In the genomic region with DNA sequence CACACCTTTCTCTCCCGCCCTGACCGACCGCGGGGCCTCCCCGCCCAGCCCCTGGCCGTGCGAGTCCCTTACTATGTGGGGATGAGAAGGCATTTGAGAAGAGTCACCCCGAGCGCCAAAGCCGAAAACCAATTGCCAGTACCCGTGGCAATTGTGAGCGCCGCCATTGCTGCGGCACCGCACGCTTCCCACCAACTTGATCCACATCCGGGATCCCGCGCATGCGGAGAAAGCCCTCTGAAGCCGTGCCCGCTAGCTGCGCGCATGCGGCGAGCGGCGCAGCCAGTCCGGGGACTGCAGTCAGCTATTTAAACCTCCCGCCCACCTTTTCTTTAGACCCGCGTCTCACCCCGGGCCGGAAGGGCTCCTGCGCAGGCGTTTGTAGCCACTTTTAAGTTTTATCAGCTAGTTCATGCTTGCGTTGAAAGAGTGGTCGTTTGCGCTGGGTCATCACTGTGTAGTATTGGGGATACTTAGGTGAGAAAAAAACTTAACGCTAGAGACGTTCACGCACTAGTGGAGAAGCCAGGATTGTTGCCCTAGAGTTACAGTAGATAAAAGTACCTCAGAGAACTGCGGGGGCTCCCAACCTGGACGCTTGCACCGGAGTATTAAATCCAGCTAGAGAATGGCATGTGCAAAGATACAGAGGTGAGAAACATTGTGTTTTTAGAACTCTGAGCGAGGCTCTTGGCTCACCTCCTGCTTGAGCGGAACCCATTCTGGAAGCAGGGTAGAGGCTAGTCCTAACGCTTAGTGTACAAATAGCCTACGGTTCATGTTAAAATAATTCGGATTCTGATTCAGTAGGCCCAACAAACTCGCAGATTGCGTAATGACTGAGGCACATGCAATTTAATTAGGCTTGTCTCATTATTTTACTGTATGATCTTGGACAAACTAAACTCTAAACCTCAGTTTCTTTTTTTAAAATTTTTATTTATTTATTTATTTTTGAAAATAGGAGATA, we compare ENCODE assay signal across 1 cellular context.
A peak's percentile ranks its signal among the peaks of the same experiment; 100 is the strongest.
TF ChIP-seq lines count a peak whose summit lies in the region.

A gene (minus strand): TSS at position 205 of the 970 bp plus-strand sequence. CDS start 38 bp downstream, at position 167.

TF ChIP-seq in K562, 482 proteins besides CTCF, POLR2A, EP300 and RAD21 (continued from another document and continues in another):
- TF ChIP-seq, protein P1, sequence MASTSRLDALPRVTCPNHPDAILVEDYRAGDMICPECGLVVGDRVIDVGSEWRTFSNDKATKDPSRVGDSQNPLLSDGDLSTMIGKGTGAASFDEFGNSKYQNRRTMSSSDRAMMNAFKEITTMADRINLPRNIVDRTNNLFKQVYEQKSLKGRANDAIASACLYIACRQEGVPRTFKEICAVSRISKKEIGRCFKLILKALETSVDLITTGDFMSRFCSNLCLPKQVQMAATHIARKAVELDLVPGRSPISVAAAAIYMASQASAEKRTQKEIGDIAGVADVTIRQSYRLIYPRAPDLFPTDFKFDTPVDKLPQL (IDR thresholded peaks at IDR 0.05; ENCODE audit: extremely low read depth, insufficient read length): no peak
- TF ChIP-seq, protein P2, sequence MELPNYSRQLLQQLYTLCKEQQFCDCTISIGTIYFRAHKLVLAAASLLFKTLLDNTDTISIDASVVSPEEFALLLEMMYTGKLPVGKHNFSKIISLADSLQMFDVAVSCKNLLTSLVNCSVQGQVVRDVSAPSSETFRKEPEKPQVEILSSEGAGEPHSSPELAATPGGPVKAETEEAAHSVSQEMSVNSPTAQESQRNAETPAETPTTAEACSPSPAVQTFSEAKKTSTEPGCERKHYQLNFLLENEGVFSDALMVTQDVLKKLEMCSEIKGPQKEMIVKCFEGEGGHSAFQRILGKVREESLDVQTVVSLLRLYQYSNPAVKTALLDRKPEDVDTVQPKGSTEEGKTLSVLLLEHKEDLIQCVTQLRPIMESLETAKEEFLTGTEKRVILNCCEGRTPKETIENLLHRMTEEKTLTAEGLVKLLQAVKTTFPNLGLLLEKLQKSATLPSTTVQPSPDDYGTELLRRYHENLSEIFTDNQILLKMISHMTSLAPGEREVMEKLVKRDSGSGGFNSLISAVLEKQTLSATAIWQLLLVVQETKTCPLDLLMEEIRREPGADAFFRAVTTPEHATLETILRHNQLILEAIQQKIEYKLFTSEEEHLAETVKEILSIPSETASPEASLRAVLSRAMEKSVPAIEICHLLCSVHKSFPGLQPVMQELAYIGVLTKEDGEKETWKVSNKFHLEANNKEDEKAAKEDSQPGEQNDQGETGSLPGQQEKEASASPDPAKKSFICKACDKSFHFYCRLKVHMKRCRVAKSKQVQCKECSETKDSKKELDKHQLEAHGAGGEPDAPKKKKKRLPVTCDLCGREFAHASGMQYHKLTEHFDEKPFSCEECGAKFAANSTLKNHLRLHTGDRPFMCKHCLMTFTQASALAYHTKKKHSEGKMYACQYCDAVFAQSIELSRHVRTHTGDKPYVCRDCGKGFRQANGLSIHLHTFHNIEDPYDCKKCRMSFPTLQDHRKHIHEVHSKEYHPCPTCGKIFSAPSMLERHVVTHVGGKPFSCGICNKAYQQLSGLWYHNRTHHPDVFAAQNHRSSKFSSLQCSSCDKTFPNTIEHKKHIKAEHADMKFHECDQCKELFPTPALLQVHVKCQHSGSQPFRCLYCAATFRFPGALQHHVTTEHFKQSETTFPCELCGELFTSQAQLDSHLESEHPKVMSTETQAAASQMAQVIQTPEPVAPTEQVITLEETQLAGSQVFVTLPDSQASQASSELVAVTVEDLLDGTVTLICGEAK (IDR thresholded peaks at IDR 0.05): peak; percentile 63
- TF ChIP-seq, protein P2 (CRISPR knock-in tag; IDR thresholded peaks at IDR 0.05): no peak
- TF ChIP-seq SMARCB1 (IDR thresholded peaks at IDR 0.05; ENCODE audit: insufficient read length, low read depth) (no peak), CREM (IDR thresholded peaks at IDR 0.05; ENCODE audit: low read depth) (peak; percentile 47; the same call in 1 of the 2 replicates), POLR3A (IDR thresholded peaks at IDR 0.05; ENCODE audit: borderline replicate concordance, extremely low read depth, insufficient read depth, insufficient read length) (no peak), ZNF324 (CRISPR knock-in tag; IDR thresholded peaks at IDR 0.05) (no peak), IFI16 (CRISPR knock-in tag; IDR thresholded peaks at IDR 0.05) (no peak), BMI1 (IDR thresholded peaks at IDR 0.05; ENCODE audit: low read length) (no peak), ZNF217 (CRISPR knock-in tag; IDR thresholded peaks at IDR 0.05) (no peak), KLF13 (tag; IDR thresholded peaks at IDR 0.05; ENCODE audit: borderline replicate concordance, low read depth) (no peak; the same call in 1 of the 2 replicates), SUPT5H (IDR thresholded peaks at IDR 0.05) (peak; percentile 88), MBD2 (IDR thresholded peaks at IDR 0.05; ENCODE audit: borderline replicate concordance, low read depth) (peak; percentile 54; the same call in 1 of the 2 replicates), ZBED1 (IDR thresholded peaks at IDR 0.05) (no peak), ZNF311 (CRISPR knock-in tag; IDR thresholded peaks at IDR 0.05) (no peak), NRF1 (conservative IDR thresholded peaks at IDR 0.05 in 1 of 2, IDR thresholded peaks at IDR 0.05 in 1 of 2) (peak; percentile 97 to 98), PTRF (tag; IDR thresholded peaks at IDR 0.05) (no peak), HCFC1 (IDR thresholded peaks at IDR 0.05; ENCODE audit: low read depth, low read length) (peak; percentile 83), TCF3 (CRISPR knock-in tag; IDR thresholded peaks at IDR 0.05) (no peak; the same call in 1 of the 2 replicates), WHSC1 (IDR thresholded peaks at IDR 0.05; ENCODE audit: low read length) (no peak), SREBF2 (CRISPR knock-in tag; IDR thresholded peaks at IDR 0.05) (no peak), ZNF551 (CRISPR knock-in tag; IDR thresholded peaks at IDR 0.05) (no peak), NONO (IDR thresholded peaks at IDR 0.05; ENCODE audit: low read depth in 2 of 2, low read length in 1 of 2) (0 out of 4 replicates have a peak, but pooled peaks of 1 of the 2 experiments have one; percentile 44), ARNT (IDR thresholded peaks at IDR 0.05) (no peak), MEIS2 (IDR thresholded peaks at IDR 0.05; ENCODE audit: partially characterized antibody) (peak; percentile 89), SOX6 (IDR thresholded peaks at IDR 0.05) (peak; percentile 56; the same call in 1 of the 2 replicates), ASH1L (IDR thresholded peaks at IDR 0.05; ENCODE audit: borderline replicate concordance, low read depth, partially characterized antibody) (peak; percentile 51), ETV5 (CRISPR knock-in tag; IDR thresholded peaks at IDR 0.05; ENCODE audit: low read depth) (peak; percentile 86), SMC3 (conservative IDR thresholded peaks at IDR 0.05; ENCODE audit: insufficient read depth, low read depth, low read length) (no peak), ZNF174 (CRISPR knock-in tag; IDR thresholded peaks at IDR 0.05) (no peak), TAF15 (IDR thresholded peaks at IDR 0.05; ENCODE audit: low read depth, low read length) (no peak)
- TF ChIP-seq, protein P3, sequence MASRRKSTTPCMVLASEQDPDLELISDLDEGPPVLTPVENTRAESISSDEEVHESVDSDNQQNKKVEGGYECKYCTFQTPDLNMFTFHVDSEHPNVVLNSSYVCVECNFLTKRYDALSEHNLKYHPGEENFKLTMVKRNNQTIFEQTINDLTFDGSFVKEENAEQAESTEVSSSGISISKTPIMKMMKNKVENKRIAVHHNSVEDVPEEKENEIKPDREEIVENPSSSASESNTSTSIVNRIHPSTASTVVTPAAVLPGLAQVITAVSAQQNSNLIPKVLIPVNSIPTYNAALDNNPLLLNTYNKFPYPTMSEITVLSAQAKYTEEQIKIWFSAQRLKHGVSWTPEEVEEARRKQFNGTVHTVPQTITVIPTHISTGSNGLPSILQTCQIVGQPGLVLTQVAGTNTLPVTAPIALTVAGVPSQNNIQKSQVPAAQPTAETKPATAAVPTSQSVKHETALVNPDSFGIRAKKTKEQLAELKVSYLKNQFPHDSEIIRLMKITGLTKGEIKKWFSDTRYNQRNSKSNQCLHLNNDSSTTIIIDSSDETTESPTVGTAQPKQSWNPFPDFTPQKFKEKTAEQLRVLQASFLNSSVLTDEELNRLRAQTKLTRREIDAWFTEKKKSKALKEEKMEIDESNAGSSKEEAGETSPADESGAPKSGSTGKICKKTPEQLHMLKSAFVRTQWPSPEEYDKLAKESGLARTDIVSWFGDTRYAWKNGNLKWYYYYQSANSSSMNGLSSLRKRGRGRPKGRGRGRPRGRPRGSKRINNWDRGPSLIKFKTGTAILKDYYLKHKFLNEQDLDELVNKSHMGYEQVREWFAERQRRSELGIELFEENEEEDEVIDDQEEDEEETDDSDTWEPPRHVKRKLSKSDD (conservative IDR thresholded peaks at IDR 0.05; ENCODE audit: low read length): no peak
- TF ChIP-seq, protein P4, sequence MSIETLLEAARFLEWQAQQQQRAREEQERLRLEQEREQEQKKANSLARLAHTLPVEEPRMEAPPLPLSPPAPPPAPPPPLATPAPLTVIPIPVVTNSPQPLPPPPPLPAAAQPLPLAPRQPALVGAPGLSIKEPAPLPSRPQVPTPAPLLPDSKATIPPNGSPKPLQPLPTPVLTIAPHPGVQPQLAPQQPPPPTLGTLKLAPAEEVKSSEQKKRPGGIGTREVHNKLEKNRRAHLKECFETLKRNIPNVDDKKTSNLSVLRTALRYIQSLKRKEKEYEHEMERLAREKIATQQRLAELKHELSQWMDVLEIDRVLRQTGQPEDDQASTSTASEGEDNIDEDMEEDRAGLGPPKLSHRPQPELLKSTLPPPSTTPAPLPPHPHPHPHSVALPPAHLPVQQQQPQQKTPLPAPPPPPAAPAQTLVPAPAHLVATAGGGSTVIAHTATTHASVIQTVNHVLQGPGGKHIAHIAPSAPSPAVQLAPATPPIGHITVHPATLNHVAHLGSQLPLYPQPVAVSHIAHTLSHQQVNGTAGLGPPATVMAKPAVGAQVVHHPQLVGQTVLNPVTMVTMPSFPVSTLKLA (conservative IDR thresholded peaks at IDR 0.05): peak; percentile 96 to 98
- TF ChIP-seq, protein P5, sequence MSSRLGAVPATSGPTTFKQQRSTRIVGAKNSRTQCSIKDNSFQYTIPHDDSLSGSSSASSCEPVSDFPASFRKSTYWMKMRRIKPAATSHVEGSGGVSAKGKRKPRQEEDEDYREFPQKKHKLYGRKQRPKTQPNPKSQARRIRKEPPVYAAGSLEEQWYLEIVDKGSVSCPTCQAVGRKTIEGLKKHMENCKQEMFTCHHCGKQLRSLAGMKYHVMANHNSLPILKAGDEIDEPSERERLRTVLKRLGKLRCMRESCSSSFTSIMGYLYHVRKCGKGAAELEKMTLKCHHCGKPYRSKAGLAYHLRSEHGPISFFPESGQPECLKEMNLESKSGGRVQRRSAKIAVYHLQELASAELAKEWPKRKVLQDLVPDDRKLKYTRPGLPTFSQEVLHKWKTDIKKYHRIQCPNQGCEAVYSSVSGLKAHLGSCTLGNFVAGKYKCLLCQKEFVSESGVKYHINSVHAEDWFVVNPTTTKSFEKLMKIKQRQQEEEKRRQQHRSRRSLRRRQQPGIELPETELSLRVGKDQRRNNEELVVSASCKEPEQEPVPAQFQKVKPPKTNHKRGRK (tag; IDR thresholded peaks at IDR 0.05): no peak
- TF ChIP-seq, protein P6, sequence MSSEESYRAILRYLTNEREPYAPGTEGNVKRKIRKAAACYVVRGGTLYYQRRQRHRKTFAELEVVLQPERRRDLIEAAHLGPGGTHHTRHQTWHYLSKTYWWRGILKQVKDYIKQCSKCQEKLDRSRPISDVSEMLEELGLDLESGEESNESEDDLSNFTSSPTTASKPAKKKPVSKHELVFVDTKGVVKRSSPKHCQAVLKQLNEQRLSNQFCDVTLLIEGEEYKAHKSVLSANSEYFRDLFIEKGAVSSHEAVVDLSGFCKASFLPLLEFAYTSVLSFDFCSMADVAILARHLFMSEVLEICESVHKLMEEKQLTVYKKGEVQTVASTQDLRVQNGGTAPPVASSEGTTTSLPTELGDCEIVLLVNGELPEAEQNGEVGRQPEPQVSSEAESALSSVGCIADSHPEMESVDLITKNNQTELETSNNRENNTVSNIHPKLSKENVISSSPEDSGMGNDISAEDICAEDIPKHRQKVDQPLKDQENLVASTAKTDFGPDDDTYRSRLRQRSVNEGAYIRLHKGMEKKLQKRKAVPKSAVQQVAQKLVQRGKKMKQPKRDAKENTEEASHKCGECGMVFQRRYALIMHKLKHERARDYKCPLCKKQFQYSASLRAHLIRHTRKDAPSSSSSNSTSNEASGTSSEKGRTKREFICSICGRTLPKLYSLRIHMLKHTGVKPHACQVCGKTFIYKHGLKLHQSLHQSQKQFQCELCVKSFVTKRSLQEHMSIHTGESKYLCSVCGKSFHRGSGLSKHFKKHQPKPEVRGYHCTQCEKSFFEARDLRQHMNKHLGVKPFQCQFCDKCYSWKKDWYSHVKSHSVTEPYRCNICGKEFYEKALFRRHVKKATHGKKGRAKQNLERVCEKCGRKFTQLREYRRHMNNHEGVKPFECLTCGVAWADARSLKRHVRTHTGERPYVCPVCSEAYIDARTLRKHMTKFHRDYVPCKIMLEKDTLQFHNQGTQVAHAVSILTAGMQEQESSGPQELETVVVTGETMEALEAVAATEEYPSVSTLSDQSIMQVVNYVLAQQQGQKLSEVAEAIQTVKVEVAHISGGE (CRISPR knock-in tag; IDR thresholded peaks at IDR 0.05): peak in 1 of 3 experiments; percentile 39; a peak in 1 of 6 replicates
